Comparison of ENCODE assay signal across 11 cellular contexts in genomic region chr10:91552706-91553105, GRCh38.
A peak's percentile ranks its signal among the peaks of the same experiment; 100 is the strongest.
DNase-seq lines count a peak whose midpoint lies in the region; ATAC-seq and TF ChIP-seq lines count a peak whose summit lies in the region.
"Had no signal": no experiment of that assay in that cellular context is flagged by ENCODE, and none has a peak within 500 bp of the region (broad histone marks: within the 10 kb centered on the region; RNA-seq: fewer than 3 reads in every experiment).

No MANE protein-coding gene starts in this region.

- H3F3A ChIP-seq in PC-3 (ENCODE audit: low read length, unreplicated experiment) = no peaks in the 10 kb centered on the region

- no peak overlapping the region for H2AFZ ChIP-seq in PC-3 (ENCODE audit: low read length)
- H2AFZ ChIP-seq in parathyroid adenoma = no peak overlapping the region

- no peak for DNase-seq in GM10248 (ENCODE audit: extremely low spot score)
- peak; percentile 25 for DNase-seq in PC-3
- DNase-seq in fibroblast of mammary gland (ENCODE audit: low read depth) = peak; percentile 27
- no peak for DNase-seq in T-helper 17 cell
- DNase-seq in T-helper 9 cell = no peak
- no peak for DNase-seq in NCI-H524 (lab: John Stamatoyannopoulos, UW)

- CTCF ChIA-PET in GM10248 (lab: Yijun Ruan, JAX) = interaction anchor here (0.8 to 2.6 kb wide), 3 partner anchors 32 to 254 kb away, joined by 3 to 8 read pairs (median 5); no protein-coding TSS in a partner anchor
- CTCF ChIA-PET in PC-3 (lab: Charles Lee) = interaction anchor here (0.8 to 0.9 kb wide), 2 partner anchors 141 to 254 kb away, joined by 5 read pairs; no protein-coding TSS in a partner anchor

- no peaks in the 10 kb centered on the region for H3K27me3 ChIP-seq in PC-3 (ENCODE audit: low read length)
- H3K27me3 ChIP-seq in parathyroid adenoma (ENCODE audit: control insufficient read depth, insufficient read depth, low read length) = no peaks in the 10 kb centered on the region

- H3K4me1 Mint-ChIP-seq in T-helper 17 cell = peaks cover 5% of the 10 kb centered on the region
- H3K4me1 Mint-ChIP-seq: activated naive CD4-positive, alpha-beta T cell treated with anti-CD3 and anti-CD28 coated beads, Interleukin-2, amount 50 U/mL, for 24 hours had no signal

- intact Hi-C loops in PC-3 (cut with micrococcal nuclease) = loop anchor here (1.0 to 5.0 kb wide), 4 partner anchors 60 to 195 kb away; no protein-coding TSS in a partner anchor

- no peak overlapping the region for H3K27ac ChIP-seq in PC-3 (ENCODE audit: low read length)
- H3K27ac ChIP-seq in parathyroid adenoma = no peak overlapping the region
- H3K27ac ChIP-seq: RWPE1 had no signal

- ATAC-seq in PC-3 (peak; percentile 72), T-helper 17 cell (no peak), GM18520 (IDR thresholded peaks at IDR 0.05; ENCODE audit: unreplicated experiment) (no peak)

- H3K9me3 ChIP-seq in PC-3 (ENCODE audit: low read length) (no peaks in the 10 kb centered on the region), parathyroid adenoma (ENCODE audit: control insufficient read depth, low read length) (no peaks in the 10 kb centered on the region), T-helper 17 cell (ENCODE audit: control insufficient read depth, low read length, poor library complexity, severe bottlenecking) (no peaks in the 10 kb centered on the region)

- H3K36me3 Mint-ChIP-seq in T-helper 17 cell (ENCODE audit: low read depth) = no peaks in the 10 kb centered on the region
- H3K36me3 Mint-ChIP-seq: activated naive CD4-positive, alpha-beta T cell treated with anti-CD3 and anti-CD28 coated beads, Interleukin-2, amount 50 U/mL, for 24 hours had no signal

- H3K79me2 ChIP-seq in PC-3 (ENCODE audit: low read length) (no peaks in the 10 kb centered on the region), parathyroid adenoma (no peaks in the 10 kb centered on the region)

- H3K9ac ChIP-seq in PC-3 (ENCODE audit: low read length) (no peak overlapping the region), parathyroid adenoma (no peak overlapping the region)

- H3K36me3 ChIP-seq in PC-3 (ENCODE audit: low read depth, low read length) = no peaks in the 10 kb centered on the region
- no peaks in the 10 kb centered on the region for H3K36me3 ChIP-seq in parathyroid adenoma (ENCODE audit: control insufficient read depth, insufficient read depth, low read length)

- BruUV-seq in PC-3 (replicated peaks; lab: Mats Ljungman, UMichigan) = no TSS peak

- H3K4me1 ChIP-seq in PC-3 (ENCODE audit: insufficient read depth, low read length) = 0 out of 2 replicates have a peak, but pooled peaks cover 4% of the 10 kb centered on the region
- H3K4me1 ChIP-seq in parathyroid adenoma = no peaks in the 10 kb centered on the region

- no peak overlapping the region for H3K4me3 Mint-ChIP-seq in T-helper 17 cell
- H3K4me3 Mint-ChIP-seq: activated naive CD4-positive, alpha-beta T cell treated with anti-CD3 and anti-CD28 coated beads, Interleukin-2, amount 50 U/mL, for 24 hours had no signal

- no peak overlapping the region for H3K4me2 ChIP-seq in PC-3 (ENCODE audit: low read length)
- no peak overlapping the region for H3K4me2 ChIP-seq in parathyroid adenoma (ENCODE audit: low read length)

- TF ChIP-seq CTCF in GM10248 (IDR thresholded peaks at IDR 0.05; ENCODE audit: control extremely low read depth, extremely low read depth, low read depth, missing control alignments) (peak; percentile 15), PC-3 (conservative IDR thresholded peaks at IDR 0.05; ENCODE audit: low read depth, low read length) (peak; percentile 54), fibroblast of mammary gland (conservative IDR thresholded peaks at IDR 0.05; ENCODE audit: control insufficient read depth, insufficient read depth, low read depth, low read length) (peak; percentile 50), parathyroid adenoma (IDR thresholded peaks at IDR 0.05) (peak; percentile 17)

- no peaks in the 10 kb centered on the region for H4K20me1 ChIP-seq in PC-3 (ENCODE audit: low read length)

- H3K27ac Mint-ChIP-seq in T-helper 17 cell = no peak overlapping the region
- H3K27ac Mint-ChIP-seq: activated naive CD4-positive, alpha-beta T cell treated with anti-CD3 and anti-CD28 coated beads, Interleukin-2, amount 50 U/mL, for 24 hours had no signal

- POLR2A ChIA-PET in GM10248 (lab: Yijun Ruan, JAX) (no interaction called here), PC-3 (lab: Charles Lee; ENCODE audit: unreplicated experiment) (no interaction called here)

- H3K9me2 ChIP-seq in PC-3 (replicated peaks; ENCODE audit: low read length) = no peaks in the 10 kb centered on the region

- peaks cover 19% of the 10 kb centered on the region for H3K27me3 Mint-ChIP-seq in T-helper 17 cell

- H3K4me3 ChIP-seq in PC-3 (ENCODE audit: low read length) (no peak overlapping the region), fibroblast of mammary gland (ENCODE audit: control insufficient read depth, low read depth, low read length) (no peak overlapping the region), parathyroid adenoma (ENCODE audit: low read depth, low read length) (no peak overlapping the region)
- H3K4me3 ChIP-seq: lung had no signal

Comparison
In these comparisons a context has a peak if more than half of its experiments do, and no peak if none do; other contexts are left out.
1. DNase-seq: peak in PC-3 (single experiment) and fibroblast of mammary gland (single experiment); none in GM10248 (single experiment), T-helper 17 cell (0 of 3), T-helper 9 cell (single experiment) and NCI-H524 (0 of 2).
2. Peak in every context shown above with its lines, with median percentiles within 50 percentile points of each other: CTCF ChIP-seq.